1 cellular context compared by ENCODE assay signal in genomic region chr2:98463551-98463971, GRCh38.
TF ChIP-seq lines count a peak whose summit lies in the region.

No MANE protein-coding gene starts in this region.

TF ChIP-seq in IMR-90, 13 proteins besides CTCF, POLR2A, EP300 and RAD21 (continued from another document):
- TF ChIP-seq ELK1 (IDR thresholded peaks at IDR 0.05; ENCODE audit: borderline replicate concordance, low read depth, low read length) (no peak), USF2 (IDR thresholded peaks at IDR 0.05; ENCODE audit: low read depth, low read length) (no peak), MXI1 (IDR thresholded peaks at IDR 0.05; ENCODE audit: borderline replicate concordance, low read depth, low read length) (no peak), MAFK (IDR thresholded peaks at IDR 0.05; ENCODE audit: low read depth, low read length) (no peak), CHD1 (IDR thresholded peaks at IDR 0.05; ENCODE audit: low read depth, low read length) (no peak), RCOR1 (IDR thresholded peaks at IDR 0.05; ENCODE audit: insufficient replicate concordance, low read length) (no peak), BHLHE40 (IDR thresholded peaks at IDR 0.05; ENCODE audit: low read depth, low read length) (no peak), SMC3 (IDR thresholded peaks at IDR 0.05; ENCODE audit: low read depth, low read length) (no peak), FOS (IDR thresholded peaks at IDR 0.05; ENCODE audit: low read depth, low read length) (no peak), MAZ (IDR thresholded peaks at IDR 0.05; ENCODE audit: borderline replicate concordance, low read depth, low read length) (no peak), NFE2L2 (IDR thresholded peaks at IDR 0.05; ENCODE audit: low read depth, low read length) (no peak), RFX5 (IDR thresholded peaks at IDR 0.05; ENCODE audit: low read depth, low read length) (no peak)
